Comparison of ENCODE assay signal across 18 cellular contexts in genomic region chr4:25900310-25900709, GRCh38.
"Had no signal": no experiment of that assay in that cellular context is flagged by ENCODE, and none has a peak within 500 bp of the region (broad histone marks: within the 10 kb centered on the region; RNA-seq: fewer than 3 reads in every experiment).

No MANE protein-coding gene starts in this region.

- ATAC-seq: effector memory CD8-positive, alpha-beta T cell had no signal

- H3K4me3 ChIP-seq: cardiac muscle cell, spleen, tibial artery had no signal

- H3K4me3 Mint-ChIP-seq: activated B cell treated with CpG ODN at 0.5 μM for 24 hours; activated CD4-positive, alpha-beta T cell treated with anti-CD3 and anti-CD28 coated beads, Interleukin-2, amount 10 ng/mL, durations not matched to agents 7 days and 5 days; activated naive CD4-positive, alpha-beta T cell treated with anti-CD3 and anti-CD28 coated beads, Interleukin-2, amount 50 U/mL, for 24 hours; activated T-cell treated with anti-CD3 and anti-CD28 coated beads, Interleukin-2, amount 50 U/mL, for 72 hours; effector memory CD8-positive, alpha-beta T cell; immature natural killer cell; nephron had no signal

- H3K9me3 Mint-ChIP-seq: activated B cell treated with CpG ODN at 0.5 μM for 24 hours; activated CD4-positive, alpha-beta T cell treated with anti-CD3 and anti-CD28 coated beads, Interleukin-2, amount 10 ng/mL, durations not matched to agents 7 days and 5 days; activated naive CD4-positive, alpha-beta T cell treated with anti-CD3 and anti-CD28 coated beads, Interleukin-2, amount 50 U/mL, for 24 hours; activated T-cell treated with anti-CD3 and anti-CD28 coated beads, Interleukin-2, amount 50 U/mL, for 72 hours; effector memory CD8-positive, alpha-beta T cell; immature natural killer cell; nephron had no signal

- H3K4me1 ChIP-seq: tibial artery had no signal

- H3K27ac Mint-ChIP-seq: activated B cell treated with CpG ODN at 0.5 μM for 24 hours; activated CD4-positive, alpha-beta T cell treated with anti-CD3 and anti-CD28 coated beads, Interleukin-2, amount 10 ng/mL, durations not matched to agents 7 days and 5 days; activated naive CD4-positive, alpha-beta T cell treated with anti-CD3 and anti-CD28 coated beads, Interleukin-2, amount 50 U/mL, for 24 hours; activated T-cell treated with anti-CD3 and anti-CD28 coated beads, Interleukin-2, amount 50 U/mL, for 72 hours; effector memory CD8-positive, alpha-beta T cell; immature natural killer cell; nephron had no signal

- H3K27ac ChIP-seq: cardiac muscle cell, heart left ventricle, left ventricle myocardium inferior, spleen, tibial artery had no signal

- H3K27me3 Mint-ChIP-seq: activated B cell treated with CpG ODN at 0.5 μM for 24 hours; activated CD4-positive, alpha-beta T cell treated with anti-CD3 and anti-CD28 coated beads, Interleukin-2, amount 10 ng/mL, durations not matched to agents 7 days and 5 days; activated naive CD4-positive, alpha-beta T cell treated with anti-CD3 and anti-CD28 coated beads, Interleukin-2, amount 50 U/mL, for 24 hours; effector memory CD8-positive, alpha-beta T cell had no signal

- H3K36me3 Mint-ChIP-seq: activated naive CD4-positive, alpha-beta T cell treated with anti-CD3 and anti-CD28 coated beads, Interleukin-2, amount 50 U/mL, for 24 hours had no signal

- DNase-seq: activated B cell treated with CpG ODN at 0.5 μM for 24 hours; activated CD4-positive, alpha-beta T cell treated with anti-CD3 and anti-CD28 coated beads, Interleukin-2, amount 10 ng/mL, durations not matched to agents 7 days and 5 days; activated CD8-positive, alpha-beta memory T cell treated with anti-CD3 and anti-CD28 coated beads, Interleukin-2, amount 50 U/mL, for 4 hours; activated gamma-delta T cell; activated T-cell treated with anti-CD3 and anti-CD28 coated beads, Interleukin-2, amount 50 U/mL, for 72 hours; effector memory CD8-positive, alpha-beta T cell; immature natural killer cell; kidney glomerular epithelial cell; mammary epithelial cell; midbrain; spleen; stimulated activated naive CD4-positive, alpha-beta T cell treated with Interleukin-2 at 50 U/mL for 16 hours; tibial artery had no signal

- H3K36me3 ChIP-seq: cardiac muscle cell, heart left ventricle, left ventricle myocardium inferior, spleen, tibial artery had no signal

- H3K27me3 ChIP-seq: cardiac muscle cell, heart left ventricle, spleen, tibial artery had no signal

- H3K4me1 Mint-ChIP-seq: activated naive CD4-positive, alpha-beta T cell treated with anti-CD3 and anti-CD28 coated beads, Interleukin-2, amount 50 U/mL, for 24 hours; immature natural killer cell had no signal
